Comparison of ENCODE assay signal across 25 cellular contexts in the genomic region with DNA sequence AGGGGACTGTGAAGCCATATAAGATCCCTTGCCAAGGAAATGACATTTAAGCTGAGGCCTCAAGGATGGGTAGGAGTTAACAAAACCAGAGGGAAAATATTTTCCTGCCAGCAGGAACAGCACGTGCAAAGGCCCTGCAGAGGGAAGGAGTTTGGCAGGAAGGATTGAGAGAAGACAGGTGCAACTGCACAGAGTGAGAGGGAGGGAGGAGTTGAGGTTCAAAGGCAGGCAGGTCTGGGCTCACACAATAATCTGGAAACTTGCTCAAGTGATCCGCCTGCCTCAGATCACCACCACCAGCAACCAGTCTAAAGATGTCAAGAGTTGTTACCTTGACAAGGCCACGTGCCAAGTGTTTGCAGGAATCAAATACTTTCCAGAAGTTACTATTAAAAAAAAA.
"Had no signal": no experiment of that assay in that cellular context is flagged by ENCODE, and none has a peak within 500 bp of the region (broad histone marks: within the 10 kb centered on the region; RNA-seq: fewer than 3 reads in every experiment).

No MANE protein-coding gene starts in this region.

- H3K4me3 ChIP-seq: MG63, SJSA1, SK-N-MC had no signal

- H3K36me3 ChIP-seq: MG63, SJSA1 had no signal

- ATAC-seq: HepG2 had no signal

- FAIRE-seq: HepG2, RCC 7860 had no signal

- H3K27me3 ChIP-seq: MG63, SJSA1 had no signal

- H3K4me1 ChIP-seq: SJSA1 had no signal

- H3K27ac ChIP-seq: SJSA1, SK-N-MC had no signal

- H3K9me3 ChIP-seq: MG63, SJSA1 had no signal

- DNase-seq: IMR-90, Karpas-422, KG1, MG63, NCI-H1092, NCI-H1105 treated with DMSO at 0.1 percent for 48 hours, NCI-H1417 treated with DMSO at 0.1 percent for 48 hours, NCI-H146, NCI-H1694 treated with DMSO at 0.1 percent for 48 hours, NCI-H2029, NCI-H2081 treated with DMSO at 0.1 percent for 48 hours, NCI-H2171, NCI-H226, NCI-H446, NCI-H510A, NCI-H524 treated with DMSO at 0.1 percent for 48 hours, NCI-H69, NCI-H774, Right ventricle myocardium superior, RPMI8226, SIG-M5 had no signal
